In genomic region chr2:15940661-15941482, GRCh38 we compare ENCODE assay signal across 8 cellular contexts. TPM values are rescaled to one million over a fixed set of nuclear protein-coding genes. Genes with fewer than 3 reads are reported as not detected.
DNase-seq lines count a peak whose midpoint lies in the region; ATAC-seq and TF ChIP-seq lines count a peak whose summit lies in the region.

No MANE protein-coding gene starts in this region.

- intact Hi-C loops in esophagus muscularis mucosa (cut with DNase I) = loop anchor here (10.0 kb wide), 1 partner anchor 344 kb away; no protein-coding TSS in a partner anchor

- TF ChIP-seq EP300 in esophagus muscularis mucosa (IDR thresholded peaks at IDR 0.05) = no peak

- no peaks in the 10 kb centered on the region for H3K36me3 ChIP-seq in esophagus muscularis mucosa
- H3K36me3 ChIP-seq in neuron (ENCODE audit: insufficient read depth, low read length) = peaks cover 33% of the 10 kb centered on the region

- H3K4me1 ChIP-seq in esophagus muscularis mucosa (peaks cover 41 to 49% (median 47%) of the 10 kb centered on the region in 4 donors), neuron (ENCODE audit: insufficient read depth, low read length) (peaks cover 28% of the 10 kb centered on the region)

- no peak for TF ChIP-seq POLR2A in esophagus muscularis mucosa (IDR thresholded peaks at IDR 0.05; ENCODE audit: low read depth)

- DNase-seq in DMS79 (lab: John Stamatoyannopoulos, UW) (peak; percentile 26), NCI-H226 (peak; percentile 16), esophagus muscularis mucosa (ENCODE audit: extremely low spot score) (no peak), middle frontal gyrus (ENCODE audit: extremely low spot score, low spot score) (no peak)
- DNase-seq in central memory CD4-positive, alpha-beta T cell = no peak

- no peak overlapping the region for H2AFZ ChIP-seq in neuron (ENCODE audit: low read depth, low read length)

- no peaks in the 10 kb centered on the region for H3K9me3 ChIP-seq in esophagus muscularis mucosa
- peaks cover 4% of the 10 kb centered on the region for H3K9me3 ChIP-seq in neuron (ENCODE audit: low read length)

- H3K27ac ChIP-seq in esophagus muscularis mucosa (replicated peaks in 1 of 4) = no peak overlapping the region

- under 1% methylated on average over 24 of the region's 52 CpGs for WGBS in esophagus muscularis mucosa

- ATAC-seq in GM18909 (IDR thresholded peaks at IDR 0.05; ENCODE audit: poor library complexity, unreplicated experiment) (no peak), GM19351 (IDR thresholded peaks at IDR 0.05; ENCODE audit: unreplicated experiment) (no peak)

- H3K27me3 ChIP-seq in esophagus muscularis mucosa (peaks cover 0 to 60% (median 20%) of the 10 kb centered on the region in 4 donors), neuron (ENCODE audit: insufficient read depth, low read length) (no peaks in the 10 kb centered on the region)

- no peak for TF ChIP-seq CTCF in esophagus muscularis mucosa (IDR thresholded peaks at IDR 0.05)

- H3K4me3 ChIP-seq in esophagus muscularis mucosa (peak overlapping the region; percentile 47 to 63 (median 51)), neuron (ENCODE audit: low read length) (peak overlapping the region; percentile 48)

RNA-seq across cellular contexts. Expression of gene MYCN, which starts 0.5 kb away (rescaled TPM):
- total RNA-seq in esophagus muscularis mucosa = 1 to 10 TPM in 2 of 4 donors, under 1 TPM in 2; 0.83 to 1.2 (median 1.1) TPM

Comparison
In these comparisons a context has a peak if more than half of its experiments do, and no peak if none do; other contexts are left out.
1. DNase-seq: peak in DMS79 (single experiment) and NCI-H226 (single experiment); none in esophagus muscularis mucosa (single experiment), middle frontal gyrus (single experiment) and central memory CD4-positive, alpha-beta T cell (single experiment).